ENCODE assay signal across 24 cellular contexts in genomic region chr1:81812712-81813111, GRCh38. TPM values are rescaled to one million over a fixed set of nuclear protein-coding genes. Genes with fewer than 3 reads are reported as not detected.
DNase-seq lines count a peak whose midpoint lies in the region; FAIRE-seq and TF ChIP-seq lines count a peak whose summit lies in the region.
"Had no signal": no experiment of that assay in that cellular context is flagged by ENCODE, and none has a peak within 500 bp of the region (broad histone marks: within the 10 kb centered on the region; RNA-seq: fewer than 3 reads in every experiment).

No MANE protein-coding gene starts in this region.

- peak overlapping the region; percentile 50 for H3K4me2 ChIP-seq in neural progenitor cell
- H3K4me2 ChIP-seq: BLaER1 treated with 17β-estradiol and CSF1 and Interleukin-3, amounts not matched to agents 10 nM and 100 nM; KMS-11 had no signal

- POLR2A ChIA-PET in Caco-2 (lab: Charles Lee), result no interaction called here

- no peak overlapping the region for H3K27ac Mint-ChIP-seq in neural progenitor cell
- no peak overlapping the region for H3K27ac Mint-ChIP-seq in Caco-2 (ENCODE audit: unreplicated experiment)
- H3K27ac Mint-ChIP-seq: memory B cell; nephron progenitor cell; stimulated activated effector memory CD8-positive, alpha-beta T cell treated with anti-CD3 and anti-CD28 coated beads, Interleukin-12 subunit alpha, Interleukin-12 subunit beta, amount 100 ng/mL, for 72 hours had no signal

- no TSS peak for BruUV-seq in Caco-2 (replicated peaks; lab: Mats Ljungman, UMichigan)

- no peak overlapping the region for H3K27ac ChIP-seq in neural progenitor cell
- H3K27ac ChIP-seq: BLaER1 treated with 17β-estradiol and CSF1 and Interleukin-3, amounts not matched to agents 10 nM and 100 nM; colonic mucosa; KMS-11; tibial nerve had no signal

- peaks cover 18% of the 10 kb centered on the region for H3K36me3 Mint-ChIP-seq in neural progenitor cell
- H3K36me3 Mint-ChIP-seq in Caco-2 (ENCODE audit: insufficient read depth, unreplicated experiment), result no peaks in the 10 kb centered on the region
- H3K36me3 Mint-ChIP-seq: memory B cell; stimulated activated effector memory CD8-positive, alpha-beta T cell treated with anti-CD3 and anti-CD28 coated beads, Interleukin-12 subunit alpha, Interleukin-12 subunit beta, amount 100 ng/mL, for 72 hours had no signal

- H4K20me1 ChIP-seq in neural progenitor cell (ENCODE audit: low read depth), result peaks cover 100% of the 10 kb centered on the region
- H4K20me1 ChIP-seq: BLaER1 treated with 17β-estradiol and CSF1 and Interleukin-3, amounts not matched to agents 10 nM and 100 nM had no signal

- H3K27me3 Mint-ChIP-seq in neural progenitor cell (ENCODE audit: insufficient read depth, low read depth) (no peaks in the 10 kb centered on the region), Caco-2 (ENCODE audit: insufficient read depth, unreplicated experiment) (no peaks in the 10 kb centered on the region)
- H3K27me3 Mint-ChIP-seq: memory B cell had no signal

- peaks cover 100% of the 10 kb centered on the region for H3K79me2 ChIP-seq in neural progenitor cell (ENCODE audit: low read depth)

- TF ChIP-seq CTCF in neural progenitor cell (IDR thresholded peaks at IDR 0.05) (no peak), Caco-2 (IDR thresholded peaks at IDR 0.05; ENCODE audit: insufficient read depth in 1 of 2, low read depth in 1 of 2, low read length in 1 of 2, severe bottlenecking in 1 of 2, unreplicated experiment in 1 of 2) (no peak)

- peaks cover 4% of the 10 kb centered on the region for H3F3A ChIP-seq in neural progenitor cell (ENCODE audit: low read depth)

- no peaks in the 10 kb centered on the region for H3K27me3 ChIP-seq in neural progenitor cell
- H3K27me3 ChIP-seq in Caco-2 (replicated peaks; ENCODE audit: control insufficient read depth, insufficient read depth, low read length), result no peaks in the 10 kb centered on the region
- H3K27me3 ChIP-seq: BLaER1 treated with 17β-estradiol and CSF1 and Interleukin-3, amounts not matched to agents 10 nM and 100 nM; colonic mucosa; tibial nerve had no signal

- CTCF ChIA-PET in Caco-2 (lab: Charles Lee), result no interaction called here

- no peaks in the 10 kb centered on the region for H3K9me3 Mint-ChIP-seq in neural progenitor cell
- no peaks in the 10 kb centered on the region for H3K9me3 Mint-ChIP-seq in Caco-2 (ENCODE audit: unreplicated experiment)
- H3K9me3 Mint-ChIP-seq: memory B cell, nephron progenitor cell had no signal

- H3K9me3 ChIP-seq in neural progenitor cell (ENCODE audit: low read depth) (no peaks in the 10 kb centered on the region), Caco-2 (no peaks in the 10 kb centered on the region)
- H3K9me3 ChIP-seq: BLaER1 treated with 17β-estradiol and CSF1 and Interleukin-3, amounts not matched to agents 10 nM and 100 nM; colonic mucosa; HAP-1; tibial nerve had no signal

- H3K4me3 ChIP-seq in neural progenitor cell (no peak overlapping the region), Caco-2 (ENCODE audit: low read depth, low read length) (no peak overlapping the region)
- H3K4me3 ChIP-seq: BLaER1 treated with 17β-estradiol and CSF1 and Interleukin-3, amounts not matched to agents 10 nM and 100 nM; colonic mucosa; HAP-1; tibial nerve had no signal

- peak; percentile 24 for DNase-seq in NCI-H2171 treated with DMSO at 0.1 percent for 48 hours (lab: John Stamatoyannopoulos, UW)
- no peak for DNase-seq in NCI-H2171 (lab: John Stamatoyannopoulos, UW)
- peak; percentile 58 for DNase-seq in NCI-H226
- DNase-seq in neural progenitor cell (ENCODE audit: low spot score), result no peak
- DNase-seq in Caco-2, result no peak
- DNase-seq in hepatic stellate cell (ENCODE audit: low spot score), result no peak
- no peak for DNase-seq in stimulated activated CD4-positive, alpha-beta T cell treated with anti-CD3 and anti-CD28 coated beads, Interleukin-1b, Interleukin-23, amount 100 ng/mL, for 48 hours
- DNase-seq: 8988T; activated CD4-positive, alpha-beta T cell treated with anti-CD3 and anti-CD28 coated beads for 48 hours; activated CD8-positive, alpha-beta memory T cell treated with anti-CD3 and anti-CD28 coated beads, Interleukin-2, amount 50 U/mL, for 48 hours; colonic mucosa; DMS153; NCI-H1092; NCI-H510A; nephron progenitor cell; stimulated activated CD4-positive, alpha-beta T cell treated with anti-CD3 and anti-CD28 coated beads, Interleukin-12 subunit alpha, Interleukin-12 subunit beta, amount 100 ng/mL, for 4 hours; T1000 had no signal

- no peaks in the 10 kb centered on the region for H3K36me3 ChIP-seq in neural progenitor cell
- H3K36me3 ChIP-seq in Caco-2 (ENCODE audit: control insufficient read depth, insufficient read depth, low read length), result no peaks in the 10 kb centered on the region
- H3K36me3 ChIP-seq: BLaER1 treated with 17β-estradiol and CSF1 and Interleukin-3, amounts not matched to agents 10 nM and 100 nM; colonic mucosa; HAP-1; tibial nerve had no signal

- H3K4me3 Mint-ChIP-seq in neural progenitor cell (no peak overlapping the region), Caco-2 (ENCODE audit: unreplicated experiment) (no peak overlapping the region)
- H3K4me3 Mint-ChIP-seq: memory B cell; stimulated activated effector memory CD8-positive, alpha-beta T cell treated with anti-CD3 and anti-CD28 coated beads, Interleukin-12 subunit alpha, Interleukin-12 subunit beta, amount 100 ng/mL, for 72 hours had no signal

- H3K4me1 Mint-ChIP-seq in neural progenitor cell, result peaks cover 43% of the 10 kb centered on the region
- H3K4me1 Mint-ChIP-seq in Caco-2 (ENCODE audit: low read depth, unreplicated experiment), result no peaks in the 10 kb centered on the region
- H3K4me1 Mint-ChIP-seq: memory B cell; stimulated activated effector memory CD8-positive, alpha-beta T cell treated with anti-CD3 and anti-CD28 coated beads, Interleukin-12 subunit alpha, Interleukin-12 subunit beta, amount 100 ng/mL, for 72 hours had no signal

- FAIRE-seq in endometrium (lab: Jason Lieb, UNC), result peak; percentile 35

- intact Hi-C loops in Caco-2 (cut with micrococcal nuclease; ENCODE audit: unreplicated experiment), result no loop called here

- H3K4me1 ChIP-seq in neural progenitor cell, result peaks cover 77% of the 10 kb centered on the region
- no peaks in the 10 kb centered on the region for H3K4me1 ChIP-seq in Caco-2
- H3K4me1 ChIP-seq: BLaER1 treated with 17β-estradiol and CSF1 and Interleukin-3, amounts not matched to agents 10 nM and 100 nM; colonic mucosa had no signal

- no peak overlapping the region for H3K9ac ChIP-seq in neural progenitor cell
- H3K9ac ChIP-seq: BLaER1 treated with 17β-estradiol and CSF1 and Interleukin-3, amounts not matched to agents 10 nM and 100 nM; KMS-11 had no signal

- no peak overlapping the region for H2AFZ ChIP-seq in neural progenitor cell (replicated peaks)

RNA-seq across cellular contexts. Expression of gene ADGRL2, which starts 12.0 kb away (rescaled TPM):
- total RNA-seq in neural progenitor cell (ENCODE audit: low replicate concordance) (201 and 270 TPM in 2 replicates), Caco-2 (2022) (3.8 and 4.6 TPM in 2 replicates)

Comparison
In these comparisons a context has a peak if more than half of its experiments do, and no peak if none do; other contexts are left out.
1. DNase-seq: peak in NCI-H2171 treated with DMSO at 0.1 percent for 48 hours (single experiment) and NCI-H226 (single experiment); none in NCI-H2171 (single experiment), neural progenitor cell (single experiment), Caco-2 (0 of 2), hepatic stellate cell (single experiment) and stimulated activated CD4-positive, alpha-beta T cell treated with anti-CD3 and anti-CD28 coated beads, Interleukin-1b, Interleukin-23, amount 100 ng/mL, for 48 hours (single experiment).
2. RNA of gene ADGRL2, which starts 12.0 kb away (total RNA-seq): 201 to 270 TPM in neural progenitor cell; 3.8 to 4.6 TPM in Caco-2; every median in the first group is over 10 times any median in the second.